ENCODE assay signal across 27 cellular contexts in genomic region chr3:129460572-129460971, GRCh38. TPM values are rescaled to one million over a fixed set of nuclear protein-coding genes. Genes with fewer than 3 reads are reported as not detected.
DNase-seq lines count a peak whose midpoint lies in the region; ATAC-seq and TF ChIP-seq lines count a peak whose summit lies in the region.
"Had no signal": no experiment of that assay in that cellular context is flagged by ENCODE, and none has a peak within 500 bp of the region (broad histone marks: within the 10 kb centered on the region; RNA-seq: fewer than 3 reads in every experiment).

No MANE protein-coding gene starts in this region.

- H3K9me3 ChIP-seq in GM23248 (ENCODE audit: low read depth), result no peaks in the 10 kb centered on the region
- H3K9me3 ChIP-seq in PC-3 (ENCODE audit: low read length), result no peaks in the 10 kb centered on the region
- H3K9me3 ChIP-seq in gastrocnemius medialis, result no peaks in the 10 kb centered on the region
- H3K9me3 ChIP-seq: adrenal gland, Caco-2, colonic mucosa, prostate gland had no signal

- H3K36me3 ChIP-seq in GM23248 (ENCODE audit: low read depth), result no peaks in the 10 kb centered on the region
- no peaks in the 10 kb centered on the region for H3K36me3 ChIP-seq in PC-3 (ENCODE audit: low read depth, low read length)
- no peaks in the 10 kb centered on the region for H3K36me3 ChIP-seq in gastrocnemius medialis
- H3K36me3 ChIP-seq: brain microvascular endothelial cell, colonic mucosa had no signal

- peaks cover 21% of the 10 kb centered on the region for H3K36me3 Mint-ChIP-seq in stimulated activated memory B cell treated with anti-CD40 and anti-IgM and Interleukin-4, amounts not matched to agents 10 μg/mL and 1 μg/mL and 100 μg/mL, for 72 hours

- no peak overlapping the region for H2AFZ ChIP-seq in GM23248
- no peak overlapping the region for H2AFZ ChIP-seq in PC-3 (ENCODE audit: low read length)

- H3K9me3 Mint-ChIP-seq in stimulated activated memory B cell treated with anti-CD40 and anti-IgM and Interleukin-4, amounts not matched to agents 10 μg/mL and 1 μg/mL and 100 μg/mL, for 72 hours, result peaks cover 3% of the 10 kb centered on the region
- H3K9me3 Mint-ChIP-seq: activated naive CD4-positive, alpha-beta T cell treated with anti-CD3 and anti-CD28 coated beads for 36 hours; activated T-cell treated with anti-CD3 and anti-CD28 coated beads, Interleukin-2, amount 50 U/mL, for 72 hours; type B pancreatic cell; WTC11 had no signal

- no peak for TF ChIP-seq POLR2A in gastrocnemius medialis (IDR thresholded peaks at IDR 0.05)

- H3K4me1 ChIP-seq in GM23248 (ENCODE audit: insufficient read depth) (peaks cover 17% of the 10 kb centered on the region), PC-3 (ENCODE audit: insufficient read depth, low read length) (peaks cover 19% of the 10 kb centered on the region), gastrocnemius medialis (no peaks in the 10 kb centered on the region)
- H3K4me1 ChIP-seq: colonic mucosa, prostate gland had no signal

- no TSS peak for BruUV-seq in PC-3 (replicated peaks; lab: Mats Ljungman, UMichigan)

- H3K4me2 ChIP-seq in GM23248 (ENCODE audit: unreplicated experiment) (no peak overlapping the region), PC-3 (ENCODE audit: low read length) (peak overlapping the region; percentile 42)
- H3K4me2 ChIP-seq: BLaER1 treated with 17β-estradiol and CSF1 and Interleukin-3, amounts not matched to agents 10 nM and 100 nM had no signal

- no peak overlapping the region for H3K4me3 Mint-ChIP-seq in stimulated activated memory B cell treated with anti-CD40 and anti-IgM and Interleukin-4, amounts not matched to agents 10 μg/mL and 1 μg/mL and 100 μg/mL, for 72 hours
- H3K4me3 Mint-ChIP-seq: activated CD8-positive, alpha-beta memory T cell treated with anti-CD3 and anti-CD28 coated beads, Interleukin-2, amount 10 ng/mL, durations not matched to agents 7 days and 5 days; activated naive CD4-positive, alpha-beta T cell treated with anti-CD3 and anti-CD28 coated beads for 36 hours; activated T-cell treated with anti-CD3 and anti-CD28 coated beads, Interleukin-2, amount 50 U/mL, for 72 hours; type B pancreatic cell; WTC11 had no signal

- DNase-seq in GM23248 (no peak), PC-3 (no peak), gastrocnemius medialis (no peak)
- no peak for DNase-seq in stimulated activated naive CD4-positive, alpha-beta T cell treated with Interleukin-2 at 50 U/mL for 16 hours (lab: John Stamatoyannopoulos, UW)
- DNase-seq: activated CD4-positive, alpha-beta T cell treated with anti-CD3 and anti-CD28 coated beads, Interleukin-2, amount 50 U/mL, for 1 hour; activated CD8-positive, alpha-beta memory T cell treated with anti-CD3 and anti-CD28 coated beads, Interleukin-2, amount 10 ng/mL, durations not matched to agents 7 days and 5 days; activated naive CD4-positive, alpha-beta T cell treated with anti-CD3 and anti-CD28 coated beads for 36 hours; activated T-cell treated with anti-CD3 and anti-CD28 coated beads, Interleukin-2, amount 50 U/mL, for 72 hours; adrenal gland; Caco-2; colonic mucosa; effector memory CD4-positive, alpha-beta T cell; GF-D8; KBM-7; left cardiac atrium; mesendoderm; NCI-H1417 treated with DMSO at 0.1 percent for 48 hours; NCI-H774 had no signal

- peak overlapping the region; percentile 83 for H3K27ac ChIP-seq in GM23248
- H3K27ac ChIP-seq in PC-3 (ENCODE audit: low read length), result peak overlapping the region; percentile 90
- H3K27ac ChIP-seq in cingulate gyrus (ENCODE audit: low read depth, low read length), result peak overlapping the region; percentile 75
- H3K27ac ChIP-seq in gastrocnemius medialis, result no peak overlapping the region
- H3K27ac ChIP-seq: BLaER1 treated with 17β-estradiol and CSF1 and Interleukin-3, amounts not matched to agents 10 nM and 100 nM; brain microvascular endothelial cell; colonic mucosa; prostate gland had no signal

- H3K9me2 ChIP-seq in GM23248 (ENCODE audit: insufficient read depth) (no peaks in the 10 kb centered on the region), PC-3 (replicated peaks; ENCODE audit: low read length) (no peaks in the 10 kb centered on the region)

- no peak overlapping the region for H3K4me3 ChIP-seq in GM23248
- H3K4me3 ChIP-seq in PC-3 (ENCODE audit: low read length), result no peak overlapping the region
- no peak overlapping the region for H3K4me3 ChIP-seq in gastrocnemius medialis
- H3K4me3 ChIP-seq: adrenal gland; BLaER1 treated with 17β-estradiol and CSF1 and Interleukin-3, amounts not matched to agents 10 nM and 100 nM; colonic mucosa; prostate gland had no signal

- intact Hi-C loops in PC-3 (cut with micrococcal nuclease), result no loop called here
- intact Hi-C loops in gastrocnemius medialis (cut with DNase I; ENCODE audit: low total_unique reads), result no loop called here

- H3K9ac ChIP-seq in GM23248 (0 out of 2 replicates have a peak overlapping the region, but pooled peaks have one; percentile 7), PC-3 (ENCODE audit: low read length) (no peak overlapping the region; the same call in 1 of the 2 replicates)
- H3K9ac ChIP-seq: BLaER1 treated with 17β-estradiol and CSF1 and Interleukin-3, amounts not matched to agents 10 nM and 100 nM had no signal

- no peaks in the 10 kb centered on the region for H3K27me3 Mint-ChIP-seq in stimulated activated memory B cell treated with anti-CD40 and anti-IgM and Interleukin-4, amounts not matched to agents 10 μg/mL and 1 μg/mL and 100 μg/mL, for 72 hours
- H3K27me3 Mint-ChIP-seq: activated CD8-positive, alpha-beta memory T cell treated with anti-CD3 and anti-CD28 coated beads, Interleukin-2, amount 10 ng/mL, durations not matched to agents 7 days and 5 days; type B pancreatic cell had no signal

- no peak for TF ChIP-seq CTCF in PC-3 (conservative IDR thresholded peaks at IDR 0.05; ENCODE audit: low read depth, low read length)
- TF ChIP-seq CTCF in gastrocnemius medialis (IDR thresholded peaks at IDR 0.05 in 4 of 5, conservative IDR thresholded peaks at IDR 0.05 in 1 of 5), result no peak

- ATAC-seq in PC-3 (no peak), GM21360 (IDR thresholded peaks at IDR 0.05; ENCODE audit: unreplicated experiment) (no peak), gastrocnemius medialis (no peak)
- no peak for ATAC-seq in stimulated activated memory B cell treated with anti-CD40 and anti-IgM and Interleukin-4, amounts not matched to agents 10 μg/mL and 1 μg/mL and 100 μg/mL, for 72 hours
- ATAC-seq: activated CD8-positive, alpha-beta memory T cell treated with anti-CD3 and anti-CD28 coated beads, Interleukin-2, amount 10 ng/mL, durations not matched to agents 7 days and 5 days; WTC11 had no signal

- peaks cover 11% of the 10 kb centered on the region for H3K4me1 Mint-ChIP-seq in stimulated activated memory B cell treated with anti-CD40 and anti-IgM and Interleukin-4, amounts not matched to agents 10 μg/mL and 1 μg/mL and 100 μg/mL, for 72 hours
- H3K4me1 Mint-ChIP-seq: WTC11 had no signal

- CTCF ChIA-PET in PC-3 (lab: Charles Lee), result no interaction called here

- POLR2A ChIA-PET in PC-3 (lab: Charles Lee; ENCODE audit: unreplicated experiment), result no interaction called here

- no peaks in the 10 kb centered on the region for H3K27me3 ChIP-seq in GM23248 (replicated peaks; ENCODE audit: insufficient read depth)
- no peaks in the 10 kb centered on the region for H3K27me3 ChIP-seq in PC-3 (ENCODE audit: low read length)
- no peaks in the 10 kb centered on the region for H3K27me3 ChIP-seq in gastrocnemius medialis
- H3K27me3 ChIP-seq: adrenal gland; BLaER1 treated with 17β-estradiol and CSF1 and Interleukin-3, amounts not matched to agents 10 nM and 100 nM; brain microvascular endothelial cell; colonic mucosa had no signal

- H3F3A ChIP-seq in GM23248 (ENCODE audit: insufficient read depth) (peaks cover 17% of the 10 kb centered on the region), PC-3 (ENCODE audit: low read length, unreplicated experiment) (no peaks in the 10 kb centered on the region)

- H3K79me2 ChIP-seq in GM23248 (ENCODE audit: insufficient read depth), result no peaks in the 10 kb centered on the region
- no peaks in the 10 kb centered on the region for H3K79me2 ChIP-seq in PC-3 (ENCODE audit: low read length)

- H4K20me1 ChIP-seq in GM23248 (ENCODE audit: insufficient read depth), result no peaks in the 10 kb centered on the region
- no peaks in the 10 kb centered on the region for H4K20me1 ChIP-seq in PC-3 (ENCODE audit: low read length)
- H4K20me1 ChIP-seq: BLaER1 treated with 17β-estradiol and CSF1 and Interleukin-3, amounts not matched to agents 10 nM and 100 nM had no signal

- peak overlapping the region; percentile 22 for H3K27ac Mint-ChIP-seq in stimulated activated memory B cell treated with anti-CD40 and anti-IgM and Interleukin-4, amounts not matched to agents 10 μg/mL and 1 μg/mL and 100 μg/mL, for 72 hours
- H3K27ac Mint-ChIP-seq: activated naive CD4-positive, alpha-beta T cell treated with anti-CD3 and anti-CD28 coated beads for 36 hours; activated T-cell treated with anti-CD3 and anti-CD28 coated beads, Interleukin-2, amount 50 U/mL, for 72 hours; type B pancreatic cell; WTC11 had no signal

- in situ Hi-C loops in GM23248 (cut with MboI) (no loop called here), gastrocnemius medialis (cut with MboI; ENCODE audit: low sequenced_read_pairs in 4 of 4) (no loop called here)

- WGBS in GM23248 (ENCODE audit: low coverage in 1 of 2, low lambda C conversion rate in 2 of 2, missing lambda C conversion rate in 2 of 2), 2 experiments, result 94 to 96% methylated on average over 2 of the region's 2 CpGs

RNA-seq across cellular contexts. Expression of gene IFT122, which starts 20.5 kb away (rescaled TPM):
- total RNA-seq in GM23248 (2014; rRNA removed; shearing (Covaris generic)), result 16.3 and 25.4 TPM in 2 replicates
- polyA plus RNA-seq in GM23248 (2016; fragmentation: Nextera tagmentation; extraction: Ambion mirVana), result 13.5 and 16.1 TPM in 2 replicates
- total RNA-seq in PC-3 (2014; rRNA removed) (10.2 and 13.8 TPM in 2 replicates), gastrocnemius medialis (10 to 100 TPM in 1 of 4 donors, 1 to 10 TPM in 3; 4.6 to 16.4 (median 5.9) TPM)

RNA-seq across cellular contexts. Expression of gene MBD4, which starts 20.8 kb away (rescaled TPM):
- 27.2 and 49.8 TPM in 2 replicates for total RNA-seq in GM23248 (2014; rRNA removed; shearing (Covaris generic))
- 36.2 and 36.8 TPM in 2 replicates for polyA plus RNA-seq in GM23248 (2016; fragmentation: Nextera tagmentation; extraction: Ambion mirVana)
- 11.4 and 21.1 TPM in 2 replicates for total RNA-seq in PC-3 (2014; rRNA removed)
- 10 to 100 TPM; 15.4 to 18.1 (median 16.4) TPM for total RNA-seq in gastrocnemius medialis

RNA-seq across cellular contexts. Expression of gene EFCAB12, which starts 32.1 kb away (rescaled TPM):
- total RNA-seq in GM23248 (2014; rRNA removed; shearing (Covaris generic)), result not detected in 2 replicates
- polyA plus RNA-seq in GM23248 (2016; fragmentation: Nextera tagmentation; extraction: Ambion mirVana), result not detected in 2 replicates
- total RNA-seq in PC-3 (2014; rRNA removed), result 0.04 and 0.12 TPM in 2 replicates
- total RNA-seq in gastrocnemius medialis, result not detected
- total RNA-seq: HT1080 had no signal

Comparison
In these comparisons a context has a peak if more than half of its experiments do, and no peak if none do; other contexts are left out.
1. H3K27ac ChIP-seq: peak in GM23248 (single experiment), PC-3 (single experiment) and cingulate gyrus (single experiment); none in gastrocnemius medialis (0 of 4).